ENCODE assay signal across 9 cellular contexts in genomic region chr20:15162061-15162740, GRCh38.
DNase-seq lines count a peak whose midpoint lies in the region; ATAC-seq, FAIRE-seq and TF ChIP-seq lines count a peak whose summit lies in the region.
"Had no signal": no experiment of that assay in that cellular context is flagged by ENCODE, and none has a peak within 500 bp of the region (broad histone marks: within the 10 kb centered on the region; RNA-seq: fewer than 3 reads in every experiment).

No MANE protein-coding gene starts in this region.

- no peaks in the 10 kb centered on the region for H3K36me3 ChIP-seq in HepG2 (replicated peaks in 1 of 2; ENCODE audit: control insufficient read depth in 1 of 2, insufficient read depth in 2 of 2, low read length in 2 of 2)
- H3K36me3 ChIP-seq in heart left ventricle = no peaks in the 10 kb centered on the region
- no peaks in the 10 kb centered on the region for H3K36me3 ChIP-seq in upper lobe of left lung

- intact Hi-C loops in HepG2 (cut with micrococcal nuclease; ENCODE audit: unreplicated experiment) = no loop called here
- intact Hi-C loops in heart left ventricle (cut with DNase I) = no loop called here

- POLR2A ChIA-PET in GM10248 (lab: Yijun Ruan, JAX) (no interaction called here), HepG2 (lab: Yijun Ruan, JAX) (no interaction called here)

- H3K9me3 ChIP-seq in HepG2 (ENCODE audit: low read length) (peaks cover 12% of the 10 kb centered on the region; the same call in 1 of the 2 replicates), heart left ventricle (no peaks in the 10 kb centered on the region), upper lobe of left lung (no peaks in the 10 kb centered on the region)

- in situ Hi-C loops in HepG2 (cut with HindIII; ENCODE audit: extremely low pct_ligation_motif_present, low pct_unique_long_range_greater_than_20kb) = no loop called here

- TF ChIP-seq POLR2A in HepG2 (IDR thresholded peaks at IDR 0.05; ENCODE audit: insufficient read depth in 1 of 2, low read depth in 2 of 2, low read length in 2 of 2) = no peak
- TF ChIP-seq POLR2A in H54 (IDR thresholded peaks at IDR 0.05; ENCODE audit: low read depth, low read length) = no peak
- TF ChIP-seq POLR2A in heart left ventricle (IDR thresholded peaks at IDR 0.05) = no peak
- TF ChIP-seq POLR2A in upper lobe of left lung (IDR thresholded peaks at IDR 0.05) = no peak

- no peak for TF ChIP-seq EP300 in HepG2 (IDR thresholded peaks at IDR 0.05; ENCODE audit: low read depth in 2 of 2, low read length in 2 of 2)
- TF ChIP-seq EP300 in HepG2 (CRISPR knock-in tag; IDR thresholded peaks at IDR 0.05; ENCODE audit: borderline replicate concordance) = no peak
- TF ChIP-seq EP300 in upper lobe of left lung (IDR thresholded peaks at IDR 0.05) = no peak

- TF ChIP-seq CTCF in GM10248 (IDR thresholded peaks at IDR 0.05; ENCODE audit: control extremely low read depth, extremely low read depth, low read depth, missing control alignments) (no peak), HepG2 (CRISPR knock-in tag; IDR thresholded peaks at IDR 0.05) (no peak), heart left ventricle (IDR thresholded peaks at IDR 0.05) (no peak), upper lobe of left lung (IDR thresholded peaks at IDR 0.05) (no peak)

- peak overlapping the region; percentile 54 for H3K4me2 ChIP-seq in HepG2 (ENCODE audit: low read depth, low read length)

- peaks cover 33% of the 10 kb centered on the region for H3K4me1 ChIP-seq in HepG2 (ENCODE audit: insufficient read depth, low read length)
- H3K4me1 ChIP-seq in heart left ventricle = peaks cover 0 to 4% (median 0%) of the 10 kb centered on the region in 12 donors
- no peaks in the 10 kb centered on the region for H3K4me1 ChIP-seq in upper lobe of left lung

- H3K27me3 ChIP-seq in HepG2 (ENCODE audit: control insufficient read depth in 1 of 2, insufficient read depth in 2 of 2, low read length in 2 of 2) (no peaks in the 10 kb centered on the region), heart left ventricle (no peaks in the 10 kb centered on the region), upper lobe of left lung (no peaks in the 10 kb centered on the region)

- no peak overlapping the region for H3K9ac ChIP-seq in HepG2 (ENCODE audit: insufficient read depth, low read depth, low read length)

- no peak for FAIRE-seq in HepG2 (lab: Jason Lieb, UNC)
- no peak for FAIRE-seq in H54 (lab: Jason Lieb, UNC)

- CTCF ChIA-PET in GM10248 (lab: Yijun Ruan, JAX) (interaction anchor here (1.6 kb wide), 1 partner anchor 9 kb away, joined by 4 read pairs; no protein-coding TSS in a partner anchor), HepG2 (lab: Yijun Ruan, JAX; ENCODE audit: low intra/inter-chr PET ratio, low total read pairs) (no interaction called here)

- DNase-seq in GM10248 (ENCODE audit: extremely low spot score) (peak; percentile 9), LoVo (ENCODE audit: low spot score) (peak; percentile 14), HepG2 (ENCODE audit: low spot score) (no peak), H54 (ENCODE audit: insufficient read length, low spot score) (no peak), heart left ventricle (no peak), upper lobe of left lung (no peak), SK-N-DZ (ENCODE audit: low spot score) (no peak)
- DNase-seq: nucleus accumbens had no signal

- no peak overlapping the region for H3K27ac ChIP-seq in HepG2 (ENCODE audit: extremely low read length, insufficient read depth, low read length)
- no peak overlapping the region for H3K27ac ChIP-seq in heart left ventricle
- no peak overlapping the region for H3K27ac ChIP-seq in upper lobe of left lung

- TF ChIP-seq RAD21 in HepG2 (CRISPR knock-in tag; IDR thresholded peaks at IDR 0.05) = no peak

- 36% methylated on average over 7 of the region's 7 CpGs for WGBS in HepG2 (ENCODE audit: low lambda C conversion rate)
- WGBS in heart left ventricle, 4 donors = 72 to 75% (median 74%) methylated on average over 7 of the region's 7 CpGs
- WGBS in upper lobe of left lung, 2 donors = 58 to 70% methylated on average over 7 of the region's 7 CpGs

- peak overlapping the region; percentile 1 to 22 (median 17); a peak in 3 of 6 replicates for H3K4me3 ChIP-seq in HepG2 (replicated peaks in 1 of 3; ENCODE audit: insufficient read depth in 1 of 3, low read depth in 2 of 3, low read length in 3 of 3)
- peak overlapping the region in 3 of 12 donors; percentile 3 to 39 (median 4) for H3K4me3 ChIP-seq in heart left ventricle
- H3K4me3 ChIP-seq in upper lobe of left lung = peak overlapping the region in 1 of 4 donors; percentile 26

- no TSS peak for BruUV-seq in HepG2 (replicated peaks; lab: Mats Ljungman, UMichigan)

- ATAC-seq in GM21367 (IDR thresholded peaks at IDR 0.05; ENCODE audit: unreplicated experiment) (peak; percentile 67), HepG2 (no peak), heart left ventricle (no peak), upper lobe of left lung (ENCODE audit: low FRiP score in 2 of 2) (no peak)

- no peaks in the 10 kb centered on the region for H3K79me2 ChIP-seq in HepG2 (ENCODE audit: insufficient read depth, low read length)

- H2AFZ ChIP-seq in HepG2 (ENCODE audit: low read length) = peak overlapping the region; percentile 42

- no peaks in the 10 kb centered on the region for H4K20me1 ChIP-seq in HepG2 (ENCODE audit: insufficient read depth, low read length)

TF ChIP-seq in HepG2, 621 proteins besides CTCF, POLR2A, EP300 and RAD21:
- 0 out of 2 replicates have a peak, but pooled peaks have one; percentile 4 for TF ChIP-seq THAP11 (CRISPR knock-in tag; IDR thresholded peaks at IDR 0.05)
- TF ChIP-seq, protein P1, sequence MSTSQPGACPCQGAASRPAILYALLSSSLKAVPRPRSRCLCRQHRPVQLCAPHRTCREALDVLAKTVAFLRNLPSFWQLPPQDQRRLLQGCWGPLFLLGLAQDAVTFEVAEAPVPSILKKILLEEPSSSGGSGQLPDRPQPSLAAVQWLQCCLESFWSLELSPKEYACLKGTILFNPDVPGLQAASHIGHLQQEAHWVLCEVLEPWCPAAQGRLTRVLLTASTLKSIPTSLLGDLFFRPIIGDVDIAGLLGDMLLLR (CRISPR knock-in tag; IDR thresholded peaks at IDR 0.05) = no peak
- 0 out of 2 replicates have a peak, but pooled peaks have one; percentile 20 for TF ChIP-seq ZNF24 (IDR thresholded peaks at IDR 0.05)
- no peak for TF ChIP-seq ZNF180 (CRISPR knock-in tag; IDR thresholded peaks at IDR 0.05; ENCODE audit: borderline replicate concordance, low read depth)
TF ChIP-seq in HepG2: peak in this region for 2.

Comparison
In these comparisons a context has a peak if more than half of its experiments do, and no peak if none do; other contexts are left out.
1. DNase-seq: peak in GM10248 (single experiment) and LoVo (single experiment); none in HepG2 (single experiment), H54 (single experiment), heart left ventricle (0 of 5), upper lobe of left lung (0 of 2) and SK-N-DZ (single experiment).